ENCODE assay signal across 20 cellular contexts in the genomic region with DNA sequence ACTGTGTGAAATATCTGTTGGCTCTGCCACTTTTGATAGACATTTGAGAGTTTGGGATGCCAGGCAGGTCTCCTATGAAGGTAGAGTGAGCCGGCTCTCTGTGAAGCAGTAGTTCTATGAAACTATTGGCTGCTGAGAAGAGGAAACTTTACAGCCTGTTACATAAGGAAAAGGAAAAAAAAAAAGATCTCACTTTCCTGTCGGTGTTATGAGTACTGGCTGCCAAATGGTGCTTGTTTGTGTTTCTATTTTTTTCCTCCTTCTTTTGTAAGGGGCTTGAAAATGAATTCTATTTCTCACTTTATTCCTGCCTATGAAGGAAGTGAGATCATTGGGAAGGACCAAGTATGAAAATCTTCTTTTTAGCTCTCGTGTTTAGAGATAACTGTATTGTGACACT.
"Had no signal": no experiment of that assay in that cellular context is flagged by ENCODE, and none has a peak within 500 bp of the region (broad histone marks: within the 10 kb centered on the region; RNA-seq: fewer than 3 reads in every experiment).

No MANE protein-coding gene starts in this region.

- H3K4me1 ChIP-seq: testis had no signal

- H3K27me3 ChIP-seq: ascending aorta, breast epithelium, esophagus squamous epithelium, hepatocyte, neutrophil, stomach, testis, upper lobe of left lung had no signal

- H3K9me3 ChIP-seq: ascending aorta, breast epithelium, esophagus squamous epithelium, neutrophil, stomach, testis, upper lobe of left lung had no signal

- H2AFZ ChIP-seq: hepatocyte had no signal

- DNase-seq: activated CD4-positive, alpha-beta T cell treated with anti-CD3 and anti-CD28 coated beads, Interleukin-2, amount 50 U/mL, for 1 hour; activated CD4-positive, CD25-positive, alpha-beta regulatory T cell; activated CD8-positive, alpha-beta memory T cell treated with anti-CD3 and anti-CD28 coated beads, Interleukin-2, amount 50 U/mL, for 4 hours; activated gamma-delta T cell; activated T-cell treated with anti-CD3 and anti-CD28 coated beads, Interleukin-2, amount 50 U/mL, for 48 hours; cortex of kidney; effector CD4-positive, alpha-beta T cell; esophagus squamous epithelium; mesendoderm; naive thymus-derived CD8-positive, alpha-beta T cell; retina; stomach; T-helper 1 cell; T-helper 9 cell; testis; upper lobe of left lung had no signal

- H3K27ac ChIP-seq: ascending aorta, hepatocyte, neutrophil, stomach, testis, upper lobe of left lung had no signal

- H3K79me2 ChIP-seq: hepatocyte had no signal

- H3K4me3 ChIP-seq: ascending aorta, breast epithelium, esophagus squamous epithelium, hepatocyte, stomach, testis, upper lobe of left lung had no signal

- H3K4me2 ChIP-seq: hepatocyte had no signal

- H3K36me3 ChIP-seq: ascending aorta, breast epithelium, esophagus squamous epithelium, neutrophil, stomach, upper lobe of left lung had no signal

- ATAC-seq: naive thymus-derived CD8-positive, alpha-beta T cell had no signal
